ENCODE assay signal across 8 cellular contexts in genomic region chr13:98761126-98761978, GRCh38. TPM values are rescaled to one million over a fixed set of nuclear protein-coding genes. Genes with fewer than 3 reads are reported as not detected.
DNase-seq lines count a peak whose midpoint lies in the region; ATAC-seq and TF ChIP-seq lines count a peak whose summit lies in the region.

No MANE protein-coding gene starts in this region.

- H3K36me3 ChIP-seq in psoas muscle (ENCODE audit: insufficient read depth in 1 of 2, low read depth in 1 of 2) (no peaks in the 10 kb centered on the region), ascending aorta (no peaks in the 10 kb centered on the region)

- ATAC-seq in GM18868 (IDR thresholded peaks at IDR 0.05; ENCODE audit: unreplicated experiment) = peak; percentile 98
- peak; percentile 59 for ATAC-seq in HG03280 (IDR thresholded peaks at IDR 0.05; ENCODE audit: unreplicated experiment)
- ATAC-seq in psoas muscle = no peak
- ATAC-seq in HG02884 (IDR thresholded peaks at IDR 0.05; ENCODE audit: unreplicated experiment) = no peak

- WGBS in psoas muscle, 3 donors = 57 to 59% (median 59%) methylated on average over 15 of the region's 15 CpGs

- intact Hi-C loops in psoas muscle (cut with DNase I) (no loop called here), ascending aorta (cut with DNase I) (no loop called here)

- DNase-seq in astrocyte of the hippocampus (ENCODE audit: low read depth, low spot score) (peak; percentile 28), psoas muscle (no peak), ascending aorta (ENCODE audit: low spot score in 2 of 2) (no peak), globus pallidus (ENCODE audit: low spot score) (no peak)
- no peak for DNase-seq in effector CD4-positive, alpha-beta T cell

- peak overlapping the region; percentile 30 for H3K4me3 ChIP-seq in psoas muscle
- H3K4me3 ChIP-seq in ascending aorta = no peak overlapping the region

- no peak for TF ChIP-seq CTCF in psoas muscle (IDR thresholded peaks at IDR 0.05)
- no peak for TF ChIP-seq CTCF in ascending aorta (IDR thresholded peaks at IDR 0.05)

- peaks cover 0 to 8% (median 0%) of the 10 kb centered on the region in 3 donors for H3K27me3 ChIP-seq in psoas muscle (ENCODE audit: insufficient read depth in 3 of 3, low read length in 2 of 3)
- no peaks in the 10 kb centered on the region for H3K27me3 ChIP-seq in ascending aorta

- H3K27ac ChIP-seq in psoas muscle = no peak overlapping the region
- no peak overlapping the region for H3K27ac ChIP-seq in ascending aorta

- no peaks in the 10 kb centered on the region for H3K9me3 ChIP-seq in psoas muscle
- no peaks in the 10 kb centered on the region for H3K9me3 ChIP-seq in ascending aorta

- H3K4me1 ChIP-seq in psoas muscle (no peaks in the 10 kb centered on the region), ascending aorta (no peaks in the 10 kb centered on the region)

RNA-seq across cellular contexts. Expression of gene SLC15A1, which starts 8.9 kb away (rescaled TPM):
- total RNA-seq in psoas muscle (not detected), ascending aorta (not detected)
- polyA plus RNA-seq in psoas muscle = under 1 TPM; 0.03 to 0.19 (median 0.08) TPM

Comparison
In these comparisons a context has a peak if more than half of its experiments do, and no peak if none do; other contexts are left out.
1. ATAC-seq: peak in GM18868 (single experiment) and HG03280 (single experiment); none in psoas muscle (0 of 4) and HG02884 (single experiment).